In genomic region chr15:75801859-75802593, GRCh38 we compare ENCODE assay signal across 8 cellular contexts. TPM values are rescaled to one million over a fixed set of nuclear protein-coding genes. Genes with fewer than 3 reads are reported as not detected.
DNase-seq lines count a peak whose midpoint lies in the region; ATAC-seq and TF ChIP-seq lines count a peak whose summit lies in the region.

No MANE protein-coding gene starts in this region.

- peaks cover 0 to 4% of the 10 kb centered on the region in 2 donors for H3K27me3 ChIP-seq in breast epithelium

- H3K27ac ChIP-seq in breast epithelium = no peak overlapping the region

- intact Hi-C loops in breast epithelium (cut with DNase I; ENCODE audit: low total_unique reads) = no loop called here

- TF ChIP-seq POLR2A in breast epithelium (IDR thresholded peaks at IDR 0.05) = no peak

- no peaks in the 10 kb centered on the region for H3K4me1 ChIP-seq in breast epithelium

- H3K4me3 ChIP-seq in WI38 (ENCODE audit: low read depth, low read length) (peak overlapping the region; percentile 41), breast epithelium (peak overlapping the region in 2 of 3 donors; percentile 18 to 55)

- DNase-seq in GM10248 (ENCODE audit: extremely low spot score) (peak; percentile 89), NCI-H2171 treated with DMSO at 0.1 percent for 48 hours (lab: John Stamatoyannopoulos, UW) (peak; percentile 63), breast epithelium (ENCODE audit: low spot score in 2 of 2) (peak; percentile 55 to 72), inferior parietal cortex (ENCODE audit: extremely low spot score) (peak; percentile 71)
- peak; percentile 73 to 80 (median 74) for DNase-seq in stimulated activated CD4-positive, alpha-beta T cell treated with anti-CD3 and anti-CD28 coated beads, Interleukin-12 subunit alpha, Interleukin-12 subunit beta, amount 100 ng/mL, for 48 hours (ENCODE audit: low read depth in 2 of 3, low spot score in 1 of 3)

- H3K9me3 ChIP-seq in breast epithelium = no peaks in the 10 kb centered on the region

- CTCF ChIA-PET in GM10248 (lab: Yijun Ruan, JAX) = interaction anchor here (0.6 to 4.4 kb wide), 37 partner anchors 9 to 434 kb away, joined by 3 to 44 read pairs (median 5); a partner anchor contains a TSS

- TF ChIP-seq CTCF in GM10248 (IDR thresholded peaks at IDR 0.05; ENCODE audit: control extremely low read depth, extremely low read depth, low read depth, missing control alignments) = peak; percentile 63
- TF ChIP-seq CTCF in WI38 (IDR thresholded peaks at IDR 0.05; ENCODE audit: low read depth, low read length) = peak; percentile 67
- TF ChIP-seq CTCF in breast epithelium (IDR thresholded peaks at IDR 0.05) = peak; percentile 55 to 80 (median 61)

- ATAC-seq in HG02885 (IDR thresholded peaks at IDR 0.05; ENCODE audit: poor library complexity, unreplicated experiment) (peak; percentile 77), HG03342 (IDR thresholded peaks at IDR 0.05; ENCODE audit: unreplicated experiment) (no peak)

- H3K36me3 ChIP-seq in breast epithelium = no peaks in the 10 kb centered on the region

- POLR2A ChIA-PET in GM10248 (lab: Yijun Ruan, JAX) = no interaction called here

RNA-seq across cellular contexts. Expression of gene UBE2Q2, which starts 41.2 kb away (rescaled TPM):
- total RNA-seq in breast epithelium = 10 to 100 TPM; 45.9 to 56.5 (median 48.8) TPM
